In genomic region chr5:2036885-2037284, GRCh38 we compare ENCODE assay signal across 20 cellular contexts.
DNase-seq lines count a peak whose midpoint lies in the region; ATAC-seq, FAIRE-seq and TF ChIP-seq lines count a peak whose summit lies in the region.
"Had no signal": no experiment of that assay in that cellular context is flagged by ENCODE, and none has a peak within 500 bp of the region (broad histone marks: within the 10 kb centered on the region; RNA-seq: fewer than 3 reads in every experiment).

No MANE protein-coding gene starts in this region.

- no peak for TF ChIP-seq EP300 in HepG2 (IDR thresholded peaks at IDR 0.05; ENCODE audit: low read depth in 2 of 2, low read length in 2 of 2)
- TF ChIP-seq EP300 in HepG2 (CRISPR knock-in tag; IDR thresholded peaks at IDR 0.05; ENCODE audit: borderline replicate concordance) = no peak
- TF ChIP-seq EP300 in esophagus muscularis mucosa (IDR thresholded peaks at IDR 0.05) = no peak

- WGBS in HepG2 (ENCODE audit: low lambda C conversion rate) = 17% methylated on average over 6 of the region's 6 CpGs
- 42% methylated on average over 6 of the region's 6 CpGs for WGBS in right lobe of liver (ENCODE audit: insufficient coverage, low coverage, low lambda C conversion rate, missing lambda C conversion rate)
- WGBS in esophagus muscularis mucosa = 82% methylated on average over 6 of the region's 6 CpGs
- WGBS in heart left ventricle, 4 donors = 74 to 86% (median 82%) methylated on average over 6 of the region's 6 CpGs

- H3K27me3 Mint-ChIP-seq in CD4-positive, alpha-beta T cell = peaks cover 68% of the 10 kb centered on the region

- BruUV-seq in HepG2 (replicated peaks; lab: Mats Ljungman, UMichigan) = no TSS peak

- H3K27me3 ChIP-seq in HepG2 (ENCODE audit: control insufficient read depth in 1 of 2, insufficient read depth in 2 of 2, low read length in 2 of 2) (peaks cover 4 to 23% of the 10 kb centered on the region in 2 experiments; a peak in 4 of 5 replicates), right lobe of liver (no peaks in the 10 kb centered on the region), esophagus muscularis mucosa (peaks cover 0 to 32% (median 0%) of the 10 kb centered on the region in 4 donors), heart left ventricle (peaks cover 0 to 10% (median 0%) of the 10 kb centered on the region in 9 donors)
- peaks cover 50% of the 10 kb centered on the region for H3K27me3 ChIP-seq in CD4-positive, alpha-beta T cell (ENCODE audit: control insufficient read depth, insufficient read depth, low read length)

- CTCF ChIA-PET in HepG2 (lab: Yijun Ruan, JAX; ENCODE audit: low intra/inter-chr PET ratio, low total read pairs) = no interaction called here
- CTCF ChIA-PET in CD4-positive, alpha-beta T cell (lab: Charles Lee) = no interaction called here

- no peaks in the 10 kb centered on the region for H3K36me3 Mint-ChIP-seq in CD4-positive, alpha-beta T cell (ENCODE audit: low read depth)
- H3K36me3 Mint-ChIP-seq: CD8-positive, alpha-beta T cell had no signal

- TF ChIP-seq POLR2A in HepG2 (IDR thresholded peaks at IDR 0.05; ENCODE audit: insufficient read depth in 1 of 2, low read depth in 2 of 2, low read length in 2 of 2) (no peak), right lobe of liver (IDR thresholded peaks at IDR 0.05) (no peak), esophagus muscularis mucosa (IDR thresholded peaks at IDR 0.05; ENCODE audit: low read depth) (no peak), heart left ventricle (IDR thresholded peaks at IDR 0.05) (no peak)

- POLR2A ChIA-PET in HepG2 (lab: Yijun Ruan, JAX) = no interaction called here
- POLR2A ChIA-PET in CD4-positive, alpha-beta T cell (lab: Charles Lee) = no interaction called here

- no peaks in the 10 kb centered on the region for H3K79me2 ChIP-seq in HepG2 (ENCODE audit: insufficient read depth, low read length)

- no peak overlapping the region for H3K27ac ChIP-seq in HepG2 (ENCODE audit: extremely low read length, insufficient read depth, low read length)
- no peak overlapping the region for H3K27ac ChIP-seq in right lobe of liver
- H3K27ac ChIP-seq in CD4-positive, alpha-beta T cell (ENCODE audit: low read depth, low read length) = no peak overlapping the region
- H3K27ac ChIP-seq in esophagus muscularis mucosa (replicated peaks in 1 of 4) = no peak overlapping the region
- no peak overlapping the region for H3K27ac ChIP-seq in heart left ventricle
- H3K27ac ChIP-seq: GM23248 had no signal

- no peaks in the 10 kb centered on the region for H3K4me1 ChIP-seq in HepG2 (ENCODE audit: insufficient read depth, low read length)
- H3K4me1 ChIP-seq in right lobe of liver = peaks cover 0 to 6% (median 0%) of the 10 kb centered on the region in 4 donors
- peaks cover 0 to 14% (median 12%) of the 10 kb centered on the region in 4 donors for H3K4me1 ChIP-seq in esophagus muscularis mucosa
- H3K4me1 ChIP-seq in heart left ventricle = peaks cover 0 to 14% (median 3%) of the 10 kb centered on the region in 12 donors
- H3K4me1 ChIP-seq: Caco-2 had no signal

- H3K4me3 Mint-ChIP-seq in CD4-positive, alpha-beta T cell = peak overlapping the region; percentile 45

- H3K4me3 ChIP-seq in HepG2 (replicated peaks in 1 of 3; ENCODE audit: insufficient read depth in 1 of 3, low read depth in 2 of 3, low read length in 3 of 3) = no peak overlapping the region
- H3K4me3 ChIP-seq in right lobe of liver = no peak overlapping the region
- no peak overlapping the region for H3K4me3 ChIP-seq in esophagus muscularis mucosa
- H3K4me3 ChIP-seq in heart left ventricle = no peak overlapping the region
- H3K4me3 ChIP-seq: GM12878, GM23248 had no signal

- H3K9me3 Mint-ChIP-seq in CD4-positive, alpha-beta T cell = no peaks in the 10 kb centered on the region

- no peak overlapping the region for H2AFZ ChIP-seq in HepG2 (ENCODE audit: low read length)
- H2AFZ ChIP-seq: GM23248 had no signal

- H3K36me3 ChIP-seq in HepG2 (replicated peaks in 1 of 2; ENCODE audit: control insufficient read depth in 1 of 2, insufficient read depth in 2 of 2, low read length in 2 of 2) (no peaks in the 10 kb centered on the region), right lobe of liver (no peaks in the 10 kb centered on the region), esophagus muscularis mucosa (no peaks in the 10 kb centered on the region), heart left ventricle (no peaks in the 10 kb centered on the region)

- H3K9ac ChIP-seq in HepG2 (ENCODE audit: insufficient read depth, low read depth, low read length) = no peak overlapping the region
- H3K9ac ChIP-seq: GM23248 had no signal

- DNase-seq in HepG2 (ENCODE audit: low spot score) = no peak
- no peak for DNase-seq in right lobe of liver
- no peak for DNase-seq in CD4-positive, alpha-beta T cell
- DNase-seq in esophagus muscularis mucosa (ENCODE audit: extremely low spot score) = peak; percentile 24
- DNase-seq in frontal cortex (ENCODE audit: low spot score in 2 of 2) = no peak
- DNase-seq in NAMALWA (ENCODE audit: low spot score) = no peak
- no peak for DNase-seq in heart left ventricle
- DNase-seq: 8988T; C1 segment of cervical spinal cord; Caco-2; CD8-positive, alpha-beta T cell; DMS79; EL; GDM1; GM23248; H7; HCEC 1CT had no signal

- FAIRE-seq in HepG2 (lab: Jason Lieb, UNC) = no peak
- FAIRE-seq in frontal cortex (lab: Jason Lieb, UNC) = no peak
- FAIRE-seq: GM12878, GM19239, H1 had no signal

- H3K9me3 ChIP-seq in HepG2 (ENCODE audit: low read length) = no peaks in the 10 kb centered on the region
- H3K9me3 ChIP-seq in right lobe of liver = no peaks in the 10 kb centered on the region
- H3K9me3 ChIP-seq in CD4-positive, alpha-beta T cell (ENCODE audit: control insufficient read depth, low read length) = no peaks in the 10 kb centered on the region
- peaks cover 0 to 13% (median 7%) of the 10 kb centered on the region in 4 donors for H3K9me3 ChIP-seq in esophagus muscularis mucosa
- peaks cover 0 to 10% (median 0%) of the 10 kb centered on the region in 12 donors for H3K9me3 ChIP-seq in heart left ventricle
- H3K9me3 ChIP-seq: Caco-2 had no signal

- no peak overlapping the region for H3K4me2 ChIP-seq in HepG2 (ENCODE audit: low read depth, low read length)

- intact Hi-C loops in HepG2 (cut with micrococcal nuclease; ENCODE audit: unreplicated experiment) = no loop called here
- intact Hi-C loops in right lobe of liver (cut with DNase I) = no loop called here
- intact Hi-C loops in CD4-positive, alpha-beta T cell (cut with DNase I, micrococcal nuclease) = no loop called here
- intact Hi-C loops in esophagus muscularis mucosa (cut with DNase I) = no loop called here
- intact Hi-C loops in heart left ventricle (cut with DNase I) = loop anchor here in 8 of 10 donors (5.0 to 10.0 kb wide), 3 partner anchors 272 to 370 kb away; no protein-coding TSS in a partner anchor

- H4K20me1 ChIP-seq in HepG2 (ENCODE audit: insufficient read depth, low read length) = no peaks in the 10 kb centered on the region

- TF ChIP-seq CTCF in HepG2 (CRISPR knock-in tag; IDR thresholded peaks at IDR 0.05) (no peak), right lobe of liver (IDR thresholded peaks at IDR 0.05) (no peak), esophagus muscularis mucosa (IDR thresholded peaks at IDR 0.05) (no peak), heart left ventricle (IDR thresholded peaks at IDR 0.05) (no peak)
- no peak for TF ChIP-seq CTCF in CD4-positive, alpha-beta T cell (IDR thresholded peaks at IDR 0.05)

- in situ Hi-C loops in HepG2 (cut with HindIII; ENCODE audit: extremely low pct_ligation_motif_present, low pct_unique_long_range_greater_than_20kb) = no loop called here

- TF ChIP-seq RAD21 in HepG2 (CRISPR knock-in tag; IDR thresholded peaks at IDR 0.05) = no peak

- H3K4me1 Mint-ChIP-seq in CD4-positive, alpha-beta T cell (ENCODE audit: low read depth) = no peaks in the 10 kb centered on the region

- no peak for ATAC-seq in HepG2
- no peak for ATAC-seq in right lobe of liver
- no peak for ATAC-seq in CD4-positive, alpha-beta T cell (ENCODE audit: poor library complexity)
- ATAC-seq in heart left ventricle = no peak
- ATAC-seq: CD8-positive, alpha-beta T cell; GM12878 had no signal

- no peak overlapping the region for H3K27ac Mint-ChIP-seq in CD4-positive, alpha-beta T cell
- H3K27ac Mint-ChIP-seq: CD8-positive, alpha-beta T cell had no signal

TF ChIP-seq in HepG2, 621 proteins besides CTCF, POLR2A, EP300 and RAD21:
- TF ChIP-seq MAFK (conservative IDR thresholded peaks at IDR 0.05 in 1 of 2, IDR thresholded peaks at IDR 0.05 in 1 of 2; ENCODE audit: low read length in 2 of 2) (peak; percentile 90 to 91), MAFF (IDR thresholded peaks at IDR 0.05; ENCODE audit: low read depth, low read length) (peak; percentile 92), SP2 (CRISPR knock-in tag; IDR thresholded peaks at IDR 0.05) (no peak), FOXO4 (CRISPR knock-in tag; conservative IDR thresholded peaks at IDR 0.05) (no peak)

Comparison
In these comparisons a context has a peak if more than half of its experiments do, and no peak if none do; other contexts are left out.
1. intact Hi-C loops: an anchor here in heart left ventricle (5.0 to 10.0 kb wide); none called in HepG2, right lobe of liver, CD4-positive, alpha-beta T cell and esophagus muscularis mucosa.